Comparison of ENCODE assay signal across 1 cellular context in genomic region chr22:29478326-29479276, GRCh38.
TF ChIP-seq lines count a peak whose summit lies in the region.

No MANE protein-coding gene starts in this region.

TF ChIP-seq in HEK293, 187 proteins besides CTCF, POLR2A, EP300 and RAD21 (continued from another document):
- TF ChIP-seq PRDM10 (tag by site-specific recombination; IDR thresholded peaks at IDR 0.05) (peak; percentile 60), SP2 (tag by site-specific recombination; IDR thresholded peaks at IDR 0.05) (peak; percentile 35), ZBTB1 (tag by site-specific recombination; IDR thresholded peaks at IDR 0.05) (no peak), SP7 (tag by site-specific recombination; IDR thresholded peaks at IDR 0.05) (no peak), ZNF521 (tag by site-specific recombination; IDR thresholded peaks at IDR 0.05) (no peak), ZNF791 (tag by site-specific recombination; IDR thresholded peaks at IDR 0.05) (no peak), ZNF623 (tag by site-specific recombination; IDR thresholded peaks at IDR 0.05) (no peak), ZNF121 (tag by site-specific recombination; IDR thresholded peaks at IDR 0.05) (no peak), ZBTB10 (tag by site-specific recombination; IDR thresholded peaks at IDR 0.05) (peak; percentile 21; the same call in 1 of the 2 replicates)
TF ChIP-seq in HEK293: peak in this region for 12.
